Comparison of ENCODE assay signal across 1 cellular context in the genomic region with DNA sequence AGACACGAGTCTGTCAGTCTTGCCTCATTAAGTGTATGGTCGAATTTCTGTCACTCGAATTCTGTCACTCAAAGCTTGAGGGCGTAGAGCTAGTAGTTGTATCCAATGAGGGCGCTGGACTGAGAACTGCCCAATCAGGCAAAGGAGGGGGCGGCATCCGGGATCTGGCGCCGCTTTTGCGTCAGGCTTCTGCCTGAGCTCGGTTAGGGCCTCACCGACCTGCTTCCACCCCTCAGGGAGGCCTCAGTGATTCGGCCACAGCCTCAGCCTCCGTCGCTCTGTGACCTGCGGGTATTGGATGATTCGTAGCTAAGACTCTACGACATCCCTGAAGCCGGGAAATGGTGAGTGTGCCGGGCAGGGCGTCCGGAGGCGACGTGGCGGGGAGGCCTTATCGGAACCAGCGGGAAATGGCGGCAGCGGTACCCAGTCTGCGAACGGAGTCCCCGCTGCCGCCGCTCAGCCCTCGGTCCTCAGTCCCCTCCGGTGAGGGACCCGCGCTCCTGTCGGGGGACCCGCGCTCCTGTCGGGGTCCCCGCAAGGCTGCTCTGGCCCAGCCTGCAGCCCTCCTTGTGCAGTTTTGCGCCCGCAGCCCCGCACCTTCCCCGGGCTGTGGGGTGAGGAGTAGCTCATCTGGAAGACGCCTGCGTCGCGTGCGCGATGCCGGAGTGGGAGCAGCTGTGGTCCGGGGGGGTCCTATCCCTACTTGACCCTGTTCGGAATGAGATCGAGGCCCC.
TF ChIP-seq lines count a peak whose summit lies in the region.

No MANE protein-coding gene starts in this region.

TF ChIP-seq in K562, 482 proteins besides CTCF, POLR2A, EP300 and RAD21 (continued from another document):
- TF ChIP-seq, protein P1, sequence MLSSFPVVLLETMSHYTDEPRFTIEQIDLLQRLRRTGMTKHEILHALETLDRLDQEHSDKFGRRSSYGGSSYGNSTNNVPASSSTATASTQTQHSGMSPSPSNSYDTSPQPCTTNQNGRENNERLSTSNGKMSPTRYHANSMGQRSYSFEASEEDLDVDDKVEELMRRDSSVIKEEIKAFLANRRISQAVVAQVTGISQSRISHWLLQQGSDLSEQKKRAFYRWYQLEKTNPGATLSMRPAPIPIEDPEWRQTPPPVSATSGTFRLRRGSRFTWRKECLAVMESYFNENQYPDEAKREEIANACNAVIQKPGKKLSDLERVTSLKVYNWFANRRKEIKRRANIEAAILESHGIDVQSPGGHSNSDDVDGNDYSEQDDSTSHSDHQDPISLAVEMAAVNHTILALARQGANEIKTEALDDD (IDR thresholded peaks at IDR 0.05), result no peak
- TF ChIP-seq RBFOX2 (IDR thresholded peaks at IDR 0.05; ENCODE audit: low read depth, low read length), result peak; percentile 68
- TF ChIP-seq NFYB (IDR thresholded peaks at IDR 0.05; ENCODE audit: extremely low read depth, insufficient read length), result peak; percentile 34
- TF ChIP-seq, protein P2, sequence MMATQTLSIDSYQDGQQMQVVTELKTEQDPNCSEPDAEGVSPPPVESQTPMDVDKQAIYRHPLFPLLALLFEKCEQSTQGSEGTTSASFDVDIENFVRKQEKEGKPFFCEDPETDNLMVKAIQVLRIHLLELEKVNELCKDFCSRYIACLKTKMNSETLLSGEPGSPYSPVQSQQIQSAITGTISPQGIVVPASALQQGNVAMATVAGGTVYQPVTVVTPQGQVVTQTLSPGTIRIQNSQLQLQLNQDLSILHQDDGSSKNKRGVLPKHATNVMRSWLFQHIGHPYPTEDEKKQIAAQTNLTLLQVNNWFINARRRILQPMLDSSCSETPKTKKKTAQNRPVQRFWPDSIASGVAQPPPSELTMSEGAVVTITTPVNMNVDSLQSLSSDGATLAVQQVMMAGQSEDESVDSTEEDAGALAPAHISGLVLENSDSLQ (IDR thresholded peaks at IDR 0.05), result peak; percentile 93
- no peak for TF ChIP-seq ZC3H8 (IDR thresholded peaks at IDR 0.05)
- TF ChIP-seq FOSL1 (tag; conservative IDR thresholded peaks at IDR 0.05), result 0 out of 2 replicates have a peak, but pooled peaks have one; percentile 23
- peak; percentile 58 for TF ChIP-seq POLR2H (tag; IDR thresholded peaks at IDR 0.05; ENCODE audit: low read depth)
- TF ChIP-seq CXXC5 (CRISPR knock-in tag; IDR thresholded peaks at IDR 0.05), result peak; percentile 41; the same call in 1 of the 2 replicates
- TF ChIP-seq, protein P3, sequence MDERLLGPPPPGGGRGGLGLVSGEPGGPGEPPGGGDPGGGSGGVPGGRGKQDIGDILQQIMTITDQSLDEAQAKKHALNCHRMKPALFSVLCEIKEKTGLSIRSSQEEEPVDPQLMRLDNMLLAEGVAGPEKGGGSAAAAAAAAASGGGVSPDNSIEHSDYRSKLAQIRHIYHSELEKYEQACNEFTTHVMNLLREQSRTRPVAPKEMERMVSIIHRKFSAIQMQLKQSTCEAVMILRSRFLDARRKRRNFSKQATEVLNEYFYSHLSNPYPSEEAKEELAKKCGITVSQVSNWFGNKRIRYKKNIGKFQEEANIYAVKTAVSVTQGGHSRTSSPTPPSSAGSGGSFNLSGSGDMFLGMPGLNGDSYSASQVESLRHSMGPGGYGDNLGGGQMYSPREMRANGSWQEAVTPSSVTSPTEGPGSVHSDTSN (CRISPR knock-in tag; IDR thresholded peaks at IDR 0.05; ENCODE audit: low read depth), result no peak
- TF ChIP-seq, protein P3 (tag; conservative IDR thresholded peaks at IDR 0.05; ENCODE audit: low read depth), result peak; percentile 52; the same call in 1 of the 2 replicates
- TF ChIP-seq ZNF695 (CRISPR knock-in tag; IDR thresholded peaks at IDR 0.05), result no peak
- TF ChIP-seq MAZ (CRISPR knock-in tag; conservative IDR thresholded peaks at IDR 0.05 in 1 of 2, IDR thresholded peaks at IDR 0.05 in 1 of 2), result 0 out of 4 replicates have a peak, but pooled peaks of 1 of the 2 experiments have one; percentile 13
- TF ChIP-seq, protein P4, sequence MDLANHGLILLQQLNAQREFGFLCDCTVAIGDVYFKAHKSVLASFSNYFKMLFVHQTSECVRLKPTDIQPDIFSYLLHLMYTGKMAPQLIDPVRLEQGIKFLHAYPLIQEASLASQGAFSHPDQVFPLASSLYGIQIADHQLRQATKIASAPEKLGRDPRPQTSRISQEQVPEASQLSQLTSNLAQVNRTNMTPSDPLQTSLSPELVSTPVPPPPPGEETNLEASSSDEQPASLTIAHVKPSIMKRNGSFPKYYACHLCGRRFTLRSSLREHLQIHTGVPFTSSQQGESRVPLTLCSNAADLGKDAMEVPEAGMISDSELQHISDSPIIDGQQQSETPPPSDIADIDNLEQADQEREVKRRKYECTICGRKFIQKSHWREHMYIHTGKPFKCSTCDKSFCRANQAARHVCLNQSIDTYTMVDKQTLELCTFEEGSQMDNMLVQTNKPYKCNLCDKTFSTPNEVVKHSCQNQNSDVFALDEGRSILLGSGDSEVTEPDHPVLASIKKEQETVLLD (IDR thresholded peaks at IDR 0.05), result no peak
- peak; percentile 70 for TF ChIP-seq POLR2G (IDR thresholded peaks at IDR 0.05; ENCODE audit: low read depth, low read length)
- TF ChIP-seq, protein P5, sequence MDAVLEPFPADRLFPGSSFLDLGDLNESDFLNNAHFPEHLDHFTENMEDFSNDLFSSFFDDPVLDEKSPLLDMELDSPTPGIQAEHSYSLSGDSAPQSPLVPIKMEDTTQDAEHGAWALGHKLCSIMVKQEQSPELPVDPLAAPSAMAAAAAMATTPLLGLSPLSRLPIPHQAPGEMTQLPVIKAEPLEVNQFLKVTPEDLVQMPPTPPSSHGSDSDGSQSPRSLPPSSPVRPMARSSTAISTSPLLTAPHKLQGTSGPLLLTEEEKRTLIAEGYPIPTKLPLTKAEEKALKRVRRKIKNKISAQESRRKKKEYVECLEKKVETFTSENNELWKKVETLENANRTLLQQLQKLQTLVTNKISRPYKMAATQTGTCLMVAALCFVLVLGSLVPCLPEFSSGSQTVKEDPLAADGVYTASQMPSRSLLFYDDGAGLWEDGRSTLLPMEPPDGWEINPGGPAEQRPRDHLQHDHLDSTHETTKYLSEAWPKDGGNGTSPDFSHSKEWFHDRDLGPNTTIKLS (IDR thresholded peaks at IDR 0.05; ENCODE audit: borderline replicate concordance, low read depth), result peak; percentile 55; the same call in 1 of the 2 replicates
- TF ChIP-seq BRD9 (IDR thresholded peaks at IDR 0.05; ENCODE audit: low read depth, partially characterized antibody), result no peak
